ENCODE assay signal across 8 cellular contexts in genomic region chr2:162073776-162074578, GRCh38. TPM values are rescaled to one million over a fixed set of nuclear protein-coding genes. Genes with fewer than 3 reads are reported as not detected.
A peak's percentile ranks its signal among the peaks of the same experiment; 100 is the strongest.
DNase-seq lines count a peak whose midpoint lies in the region; ATAC-seq and TF ChIP-seq lines count a peak whose summit lies in the region.

DPP4 (minus strand) TSS chr2:162074215; CDS start chr2:162073981, 234 bp downstream.

- H2AFZ ChIP-seq in GM23248 = peak within 1 kb of the TSS; percentile 81
- H2AFZ ChIP-seq in fibroblast of lung (ENCODE audit: low read length) = peak within 1 kb of the TSS; percentile 82

- intact Hi-C loops in upper lobe of right lung (cut with DNase I) = no loop called here

- H4K20me1 ChIP-seq in GM23248 (ENCODE audit: insufficient read depth) = no peaks in the 10 kb centered on the region
- no peaks in the 10 kb centered on the region for H4K20me1 ChIP-seq in fibroblast of lung (ENCODE audit: control insufficient read depth, extremely low read depth, insufficient read depth, low read length)

- H3F3A ChIP-seq in GM23248 (ENCODE audit: insufficient read depth) = peaks cover 47% of the 10 kb centered on the region

- no peaks in the 10 kb centered on the region for H3K9me3 ChIP-seq in GM23248 (ENCODE audit: low read depth)
- H3K9me3 ChIP-seq in fibroblast of lung (ENCODE audit: control insufficient read depth, insufficient read depth, low read depth, low read length) = no peaks in the 10 kb centered on the region
- H3K9me3 ChIP-seq in upper lobe of right lung = peaks cover 4% of the 10 kb centered on the region

- ATAC-seq in omental fat pad (ENCODE audit: low FRiP score) (peak; percentile 43), upper lobe of right lung (peak; percentile 86)

- H3K9ac ChIP-seq in GM23248 = peak within 1 kb of the TSS; percentile 67
- peak within 1 kb of the TSS; percentile 51 for H3K9ac ChIP-seq in fibroblast of lung (ENCODE audit: insufficient read depth, low read length)

- no peaks in the 10 kb centered on the region for H3K36me3 ChIP-seq in GM23248 (ENCODE audit: low read depth)
- no peaks in the 10 kb centered on the region for H3K36me3 ChIP-seq in fibroblast of lung (ENCODE audit: control insufficient read depth, insufficient read depth, low read length)
- H3K36me3 ChIP-seq in upper lobe of right lung = no peaks in the 10 kb centered on the region

- 1 to 2% methylated on average over 50 to 70 of the region's 76 CpGs for WGBS in GM23248 (ENCODE audit: low coverage in 1 of 2, low lambda C conversion rate in 2 of 2, missing lambda C conversion rate in 2 of 2), 2 experiments

- peak within 1 kb of the TSS; percentile 89 for H3K4me2 ChIP-seq in GM23248 (ENCODE audit: unreplicated experiment)
- peak within 1 kb of the TSS; percentile 91 for H3K4me2 ChIP-seq in fibroblast of lung (ENCODE audit: extremely low read depth, insufficient read depth, low read length)

- peak within 1 kb of the TSS; percentile 80 for H3K4me3 ChIP-seq in GM23248
- H3K4me3 ChIP-seq in fibroblast of lung (replicated peaks in 1 of 4; ENCODE audit: control extremely low read depth in 1 of 4, insufficient read depth in 1 of 4, low read depth in 3 of 4, low read length in 4 of 4) = peak within 1 kb of the TSS; percentile 30 to 75 (median 65)
- peak within 1 kb of the TSS; percentile 64 for H3K4me3 ChIP-seq in upper lobe of right lung

- peak; percentile 81 for DNase-seq in GM13976 (ENCODE audit: low spot score)
- peak; percentile 84 for DNase-seq in GM23248
- peak; percentile 75 for DNase-seq in LoVo (ENCODE audit: low spot score)
- peak; percentile 52 for DNase-seq in activated CD8-positive, alpha-beta memory T cell treated with anti-CD3 and anti-CD28 coated beads, Interleukin-2, amount 50 U/mL, for 4 hours
- peak in 1 of 2 donors; percentile 40 for DNase-seq in fibroblast of lung (ENCODE audit: low read depth in 2 of 2)
- DNase-seq in omental fat pad (ENCODE audit: low spot score) = no peak
- DNase-seq in upper lobe of right lung = peak; percentile 81
- DNase-seq in NCI-H524 treated with DMSO at 0.1 percent for 48 hours (lab: John Stamatoyannopoulos, UW) = no peak

- H3K27ac ChIP-seq in GM23248 (peak within 1 kb of the TSS; percentile 65; the same call in 1 of the 2 replicates), fibroblast of lung (ENCODE audit: insufficient read depth, low read length) (peak within 1 kb of the TSS; percentile 35), upper lobe of right lung (peak within 1 kb of the TSS; percentile 65)

- peaks cover 63% of the 10 kb centered on the region for H3K4me1 ChIP-seq in GM23248 (ENCODE audit: insufficient read depth)
- H3K4me1 ChIP-seq in fibroblast of lung (ENCODE audit: control insufficient read depth, extremely low read depth, insufficient read depth, low read length) = peaks cover 16% of the 10 kb centered on the region
- peaks cover 13% of the 10 kb centered on the region for H3K4me1 ChIP-seq in upper lobe of right lung

- H3K79me2 ChIP-seq in GM23248 (ENCODE audit: insufficient read depth) (no peaks in the 10 kb centered on the region), fibroblast of lung (ENCODE audit: control insufficient read depth, insufficient read depth, low read length) (no peaks in the 10 kb centered on the region)

- TF ChIP-seq CTCF in GM13976 (IDR thresholded peaks at IDR 0.05; ENCODE audit: borderline replicate concordance, control extremely low read depth, extremely low read depth, insufficient read depth, missing control alignments) (no peak), fibroblast of lung (conservative IDR thresholded peaks at IDR 0.05 in 1 of 2, IDR thresholded peaks at IDR 0.05 in 1 of 2; ENCODE audit: low read depth in 1 of 2, low read length in 2 of 2) (no peak), omental fat pad (IDR thresholded peaks at IDR 0.05) (no peak), upper lobe of right lung (IDR thresholded peaks at IDR 0.05) (peak; percentile 6)

- H3K27me3 ChIP-seq in GM23248 (replicated peaks; ENCODE audit: insufficient read depth) = no peaks in the 10 kb centered on the region
- no peaks in the 10 kb centered on the region for H3K27me3 ChIP-seq in fibroblast of lung (ENCODE audit: control insufficient read depth, insufficient read depth, low read length)
- no peaks in the 10 kb centered on the region for H3K27me3 ChIP-seq in upper lobe of right lung

- no peaks in the 10 kb centered on the region for H3K9me2 ChIP-seq in GM23248 (ENCODE audit: insufficient read depth)

- in situ Hi-C loops in GM13976 (cut with MboI; ENCODE audit: low sequenced_read_pairs, unreplicated experiment) = no loop called here
- in situ Hi-C loops in GM23248 (cut with MboI) = no loop called here

RNA-seq across cellular contexts. Expression of gene DPP4, which starts in this region (rescaled TPM):
- 33.5 and 39.9 TPM in 2 replicates for total RNA-seq in GM23248 (2014; rRNA removed; shearing (Covaris generic))
- polyA plus RNA-seq in GM23248 (2016; fragmentation: Nextera tagmentation; extraction: Ambion mirVana) = 30.1 and 31.6 TPM in 2 replicates
- 148 and 297 TPM in 2 replicates for total RNA-seq in fibroblast of lung
- 35.6 and 58.1 TPM in 2 replicates for polyA plus RNA-seq in fibroblast of lung
- polyA plus RNA-seq in fibroblast of lung (2012) = 32.5 and 61.7 TPM in 2 replicates
- polyA minus RNA-seq in fibroblast of lung (ENCODE audit: low replicate concordance) = 18.6 and 19.3 TPM in 2 replicates
- total RNA-seq in omental fat pad = 100 to 1,000 TPM in 1 of 4 donors, 10 to 100 TPM in 3; 11.7 to 105 (median 21.0) TPM
- 30.7 TPM for total RNA-seq in upper lobe of right lung

Comparison
In these comparisons a context has a peak if more than half of its experiments do, and no peak if none do; other contexts are left out.
1. DNase-seq: peak in GM13976 (single experiment), GM23248 (single experiment), LoVo (single experiment), activated CD8-positive, alpha-beta memory T cell treated with anti-CD3 and anti-CD28 coated beads, Interleukin-2, amount 50 U/mL, for 4 hours (single experiment) and upper lobe of right lung (single experiment); none in omental fat pad (single experiment) and NCI-H524 treated with DMSO at 0.1 percent for 48 hours (single experiment).
2. Peak in every context shown above with its lines, with median percentiles within 50 percentile points of each other: H3K27ac ChIP-seq and H3K4me3 ChIP-seq.